ENCODE assay signal across 8 cellular contexts in the genomic region with DNA sequence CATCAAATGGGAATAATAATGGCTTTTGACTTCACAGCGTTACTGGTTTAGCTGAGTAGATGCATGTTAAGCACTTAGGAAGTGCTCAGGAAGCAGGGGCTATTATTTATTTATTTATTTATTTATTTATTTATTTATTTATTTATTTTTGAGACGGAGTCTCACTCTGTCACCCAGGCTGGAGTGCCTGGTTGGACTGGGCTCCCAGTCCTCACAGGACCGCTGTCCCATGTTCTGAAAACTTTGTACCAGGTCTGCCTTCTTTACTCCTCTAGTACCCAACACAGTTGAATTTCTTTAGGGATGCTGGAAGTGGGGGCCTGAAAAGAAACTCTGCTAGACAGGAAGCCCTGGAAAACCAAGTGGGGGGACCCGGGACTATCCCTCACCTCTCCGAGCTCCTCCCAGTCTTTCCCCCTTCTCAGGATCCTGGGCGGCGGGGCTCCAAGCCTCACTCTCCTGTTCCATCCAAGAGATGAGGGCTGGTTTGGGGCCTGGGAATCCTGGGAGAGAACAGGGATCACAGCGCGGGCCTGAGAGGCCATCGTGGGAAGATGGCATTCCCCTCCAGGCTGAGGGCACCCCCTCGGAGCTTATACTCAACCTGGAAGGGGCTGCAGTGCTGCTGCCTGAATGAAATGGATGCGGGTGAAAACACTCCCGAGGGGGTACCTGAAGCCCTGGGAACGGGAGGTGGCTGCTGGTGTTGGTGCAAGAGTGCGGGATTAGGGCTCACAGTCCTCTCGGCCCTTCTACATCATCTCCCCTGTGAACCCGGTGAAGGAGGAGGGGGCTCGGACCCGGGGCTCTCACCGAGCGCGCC. TPM values are rescaled to one million over a fixed set of nuclear protein-coding genes. Genes with fewer than 3 reads are reported as not detected.
DNase-seq lines count a peak whose midpoint lies in the region; ATAC-seq, FAIRE-seq and TF ChIP-seq lines count a peak whose summit lies in the region.

No MANE protein-coding gene starts in this region.

- DNase-seq in D721Med (ENCODE audit: insufficient read length, low spot score): peak; percentile 47
- no peak for DNase-seq in Jurkat, Clone E6-1 (ENCODE audit: low read depth, low spot score)
- peak; percentile 37 for DNase-seq in iPS-NIHi7 (ENCODE audit: extremely low spot score)
- no peak for DNase-seq in stimulated activated effector memory CD8-positive, alpha-beta T cell treated with anti-CD3 and anti-CD28 coated beads, Interleukin-12 subunit alpha, Interleukin-12 subunit beta, amount 100 ng/mL, for 72 hours (ENCODE audit: low spot score in 2 of 2)
- DNase-seq in NCI-H1436 treated with DMSO at 0.1 percent for 48 hours (lab: John Stamatoyannopoulos, UW): no peak
- DNase-seq in activated CD8-positive, alpha-beta memory T cell treated with anti-CD3 and anti-CD28 coated beads for 24 hours: no peak

- no peaks in the 10 kb centered on the region for H3K36me3 Mint-ChIP-seq in brain
- no peaks in the 10 kb centered on the region for H3K36me3 Mint-ChIP-seq in stimulated activated effector memory CD8-positive, alpha-beta T cell treated with anti-CD3 and anti-CD28 coated beads, Interleukin-12 subunit alpha, Interleukin-12 subunit beta, amount 100 ng/mL, for 72 hours

- H3K27ac Mint-ChIP-seq in brain: peak overlapping the region; percentile 99 to 100 (median 99)
- peak overlapping the region; percentile 95 for H3K27ac Mint-ChIP-seq in stimulated activated effector memory CD8-positive, alpha-beta T cell treated with anti-CD3 and anti-CD28 coated beads, Interleukin-12 subunit alpha, Interleukin-12 subunit beta, amount 100 ng/mL, for 72 hours

- peak overlapping the region; percentile 87 to 98 (median 94) for H3K4me3 Mint-ChIP-seq in brain
- H3K4me3 Mint-ChIP-seq in stimulated activated effector memory CD8-positive, alpha-beta T cell treated with anti-CD3 and anti-CD28 coated beads, Interleukin-12 subunit alpha, Interleukin-12 subunit beta, amount 100 ng/mL, for 72 hours: peak overlapping the region; percentile 94

- TF ChIP-seq CTCF in D721Med (IDR thresholded peaks at IDR 0.05; ENCODE audit: insufficient read depth, missing control alignments) (no peak), brain (conservative IDR thresholded peaks at IDR 0.05) (no peak)

- peaks cover 0 to 5% (median 0%) of the 10 kb centered on the region in 5 experiments for H3K9me3 Mint-ChIP-seq in brain
- H3K9me3 Mint-ChIP-seq in stimulated activated effector memory CD8-positive, alpha-beta T cell treated with anti-CD3 and anti-CD28 coated beads, Interleukin-12 subunit alpha, Interleukin-12 subunit beta, amount 100 ng/mL, for 72 hours: no peaks in the 10 kb centered on the region

- peak overlapping the region; percentile 91 for H3K4me3 ChIP-seq in Jurkat, Clone E6-1 (ENCODE audit: low read length)

- ATAC-seq in stimulated activated effector memory CD8-positive, alpha-beta T cell treated with anti-CD3 and anti-CD28 coated beads, Interleukin-12 subunit alpha, Interleukin-12 subunit beta, amount 100 ng/mL, for 72 hours: no peak
- no peak for ATAC-seq in GM18858 (IDR thresholded peaks at IDR 0.05; ENCODE audit: unreplicated experiment)

- FAIRE-seq in D721Med (lab: Jason Lieb, UNC): no peak

- peaks cover 39% of the 10 kb centered on the region for H3K4me1 Mint-ChIP-seq in brain
- H3K4me1 Mint-ChIP-seq in stimulated activated effector memory CD8-positive, alpha-beta T cell treated with anti-CD3 and anti-CD28 coated beads, Interleukin-12 subunit alpha, Interleukin-12 subunit beta, amount 100 ng/mL, for 72 hours: peaks cover 55% of the 10 kb centered on the region

- H3K27me3 Mint-ChIP-seq in brain: peaks cover 3% of the 10 kb centered on the region

RNA-seq across cellular contexts. Expression of a gene that starts 0.7 kb away (rescaled TPM):
- 7.3 TPM for polyA plus RNA-seq in Jurkat, Clone E6-1 (2012; ENCODE audit: insufficient read depth, insufficient read length)
- polyA plus RNA-seq in brain (ENCODE audit: insufficient read depth, low read depth, low replicate concordance): 25.1 TPM

RNA-seq across cellular contexts. Expression of a gene that starts 12.7 kb away (rescaled TPM):
- 11.7 TPM for polyA plus RNA-seq in Jurkat, Clone E6-1 (2012; ENCODE audit: insufficient read depth, insufficient read length)
- polyA plus RNA-seq in brain (ENCODE audit: insufficient read depth, low read depth, low replicate concordance): 10.6 TPM

RNA-seq across cellular contexts. Expression of a gene that starts 14.7 kb away (rescaled TPM):
- polyA plus RNA-seq in Jurkat, Clone E6-1 (2012; ENCODE audit: insufficient read depth, insufficient read length): 0.75 TPM
- 13.3 TPM for polyA plus RNA-seq in brain (ENCODE audit: insufficient read depth, low read depth, low replicate concordance)

RNA-seq across cellular contexts. Expression of a gene that starts 36.2 kb away (rescaled TPM):
- 3.7 TPM for polyA plus RNA-seq in Jurkat, Clone E6-1 (2012; ENCODE audit: insufficient read depth, insufficient read length)
- 17.6 TPM for polyA plus RNA-seq in brain (ENCODE audit: insufficient read depth, low read depth, low replicate concordance)

RNA-seq across cellular contexts. Expression of a gene that starts 39.4 kb away (rescaled TPM):
- 19.7 TPM for polyA plus RNA-seq in Jurkat, Clone E6-1 (2012; ENCODE audit: insufficient read depth, insufficient read length)
- polyA plus RNA-seq in brain (ENCODE audit: insufficient read depth, low read depth, low replicate concordance): 10.9 TPM

Comparison
In these comparisons a context has a peak if more than half of its experiments do, and no peak if none do; other contexts are left out.
1. DNase-seq: peak in D721Med (single experiment) and iPS-NIHi7 (single experiment); none in Jurkat, Clone E6-1 (single experiment), stimulated activated effector memory CD8-positive, alpha-beta T cell treated with anti-CD3 and anti-CD28 coated beads, Interleukin-12 subunit alpha, Interleukin-12 subunit beta, amount 100 ng/mL, for 72 hours (0 of 2), NCI-H1436 treated with DMSO at 0.1 percent for 48 hours (single experiment) and activated CD8-positive, alpha-beta memory T cell treated with anti-CD3 and anti-CD28 coated beads for 24 hours (single experiment).